15 cellular contexts compared by ENCODE assay signal in genomic region chr5:65059681-65060598, GRCh38.
DNase-seq lines count a peak whose midpoint lies in the region; ATAC-seq, FAIRE-seq and TF ChIP-seq lines count a peak whose summit lies in the region.
"Had no signal": no experiment of that assay in that cellular context is flagged by ENCODE, and none has a peak within 500 bp of the region (broad histone marks: within the 10 kb centered on the region; RNA-seq: fewer than 3 reads in every experiment).

No MANE protein-coding gene starts in this region.

- H3K4me2 ChIP-seq in SK-N-SH (no peak overlapping the region), smooth muscle cell (peak overlapping the region; percentile 30)

- no peak overlapping the region for H3K4me3 ChIP-seq in SK-N-SH (ENCODE audit: low read depth in 2 of 2, low read length in 1 of 2)
- no peak overlapping the region for H3K4me3 ChIP-seq in smooth muscle cell
- H3K4me3 ChIP-seq in small intestine (ENCODE audit: low read depth in 1 of 2, low read length in 2 of 2): no peak overlapping the region
- H3K4me3 ChIP-seq: gastroesophageal sphincter had no signal

- DNase-seq in SK-N-SH (no peak), dermis blood vessel endothelial cell (peak; percentile 78), smooth muscle cell (lab: John Stamatoyannopoulos, UW; ENCODE audit: unreplicated experiment) (no peak), small intestine (no peak)
- DNase-seq: activated T-cell treated with anti-CD3 and anti-CD28 coated beads, Interleukin-2, amount 50 U/mL, for 48 hours; central memory CD4-positive, alpha-beta T cell; left ventricle myocardium superior; stimulated activated CD4-positive, alpha-beta T cell treated with anti-CD3 and anti-CD28 coated beads, Interleukin-4, amount 100 ng/mL, for 4 hours had no signal

- no peaks in the 10 kb centered on the region for H3K36me3 ChIP-seq in SK-N-SH (replicated peaks in 1 of 2; ENCODE audit: control insufficient read depth in 1 of 2, insufficient read depth in 2 of 2, low read length in 1 of 2)
- no peaks in the 10 kb centered on the region for H3K36me3 ChIP-seq in smooth muscle cell (ENCODE audit: low read depth)
- H3K36me3 ChIP-seq in small intestine (ENCODE audit: control insufficient read depth in 2 of 2, insufficient read depth in 2 of 2, low read length in 2 of 2): no peaks in the 10 kb centered on the region
- H3K36me3 ChIP-seq: gastroesophageal sphincter had no signal

- peaks cover 18 to 21% of the 10 kb centered on the region in 2 experiments; a peak in 2 of 4 replicates for H3K4me1 ChIP-seq in SK-N-SH (ENCODE audit: control insufficient read depth in 1 of 2, insufficient read depth in 2 of 2, low read depth in 1 of 2, low read length in 1 of 2)
- peaks cover 13% of the 10 kb centered on the region for H3K4me1 ChIP-seq in smooth muscle cell (ENCODE audit: low read depth)
- no peaks in the 10 kb centered on the region for H3K4me1 ChIP-seq in small intestine (ENCODE audit: control insufficient read depth in 2 of 2, insufficient read depth in 1 of 2, low read depth in 1 of 2, low read length in 1 of 2)

- no peak for TF ChIP-seq RAD21 in SK-N-SH (IDR thresholded peaks at IDR 0.05; ENCODE audit: low read length)

- TF ChIP-seq CTCF in SK-N-SH (IDR thresholded peaks at IDR 0.05) (no peak), smooth muscle cell (IDR thresholded peaks at IDR 0.05; ENCODE audit: borderline replicate concordance, insufficient read depth, poor library complexity, severe bottlenecking) (no peak)

- CTCF ChIA-PET in SK-N-SH (lab: Yijun Ruan, JAX): interaction anchor here (0.5 kb wide), 1 partner anchor 443 kb away, joined by 4 read pairs; no protein-coding TSS in a partner anchor

- no peak for FAIRE-seq in small intestine (lab: Jason Lieb, UNC)
- FAIRE-seq: G401.6 had no signal

- H3K79me2 ChIP-seq in SK-N-SH (ENCODE audit: insufficient read depth) (no peaks in the 10 kb centered on the region), smooth muscle cell (ENCODE audit: low read depth) (no peaks in the 10 kb centered on the region)

- POLR2A ChIA-PET in SK-N-SH (lab: Yijun Ruan, JAX): no interaction called here

- H3K27me3 ChIP-seq in SK-N-SH (ENCODE audit: insufficient read depth) (no peaks in the 10 kb centered on the region), smooth muscle cell (ENCODE audit: low read depth) (no peaks in the 10 kb centered on the region), small intestine (ENCODE audit: control insufficient read depth in 2 of 2, insufficient read depth in 2 of 2, low read length in 2 of 2) (no peaks in the 10 kb centered on the region)
- H3K27me3 ChIP-seq: gastroesophageal sphincter had no signal

- peaks cover 7% of the 10 kb centered on the region for H3K9me3 ChIP-seq in SK-N-SH
- H3K9me3 ChIP-seq in smooth muscle cell (replicated peaks; ENCODE audit: low read depth): no peaks in the 10 kb centered on the region
- no peaks in the 10 kb centered on the region for H3K9me3 ChIP-seq in small intestine (ENCODE audit: control insufficient read depth, low read depth)
- H3K9me3 ChIP-seq: gastroesophageal sphincter had no signal

- TF ChIP-seq EP300 in SK-N-SH (IDR thresholded peaks at IDR 0.05; ENCODE audit: borderline replicate concordance in 1 of 2, low read depth in 1 of 2, low read length in 1 of 2): no peak

- no peaks in the 10 kb centered on the region for H3K9me2 ChIP-seq in SK-N-SH

- ATAC-seq in SK-N-SH treated with all-trans-retinoic acid at 6 μM for 48 hours (no peak), HG02884 (IDR thresholded peaks at IDR 0.05; ENCODE audit: unreplicated experiment) (peak; percentile 29), HG03565 (IDR thresholded peaks at IDR 0.05; ENCODE audit: unreplicated experiment) (no peak), GM21528 (IDR thresholded peaks at IDR 0.05; ENCODE audit: low FRiP score, unreplicated experiment) (no peak)
- ATAC-seq: gastroesophageal sphincter, left ventricle myocardium superior, Panc1 had no signal

- 95% methylated on average over 6 of the region's 6 CpGs for WGBS in SK-N-SH (ENCODE audit: low lambda C conversion rate)
- 58% methylated on average over 6 of the region's 6 CpGs for WGBS in smooth muscle cell (ENCODE audit: low lambda C conversion rate)
- WGBS in small intestine, 3 donors: 88 to 92% (median 92%) methylated on average over 6 of the region's 6 CpGs

- H4K20me1 ChIP-seq in SK-N-SH (ENCODE audit: insufficient read depth): no peaks in the 10 kb centered on the region
- no peaks in the 10 kb centered on the region for H4K20me1 ChIP-seq in smooth muscle cell (ENCODE audit: low read depth)

- H3K27ac ChIP-seq in SK-N-SH (ENCODE audit: low read depth in 2 of 2, low read length in 1 of 2) (peak overlapping the region in 1 of 2 experiments; percentile 38; a peak in 1 of 4 replicates), smooth muscle cell (ENCODE audit: low read depth) (peak overlapping the region; percentile 94), small intestine (ENCODE audit: low read depth in 1 of 2, low read length in 1 of 2) (no peak overlapping the region)

- peaks cover 11% of the 10 kb centered on the region for H3F3A ChIP-seq in SK-N-SH (replicated peaks; ENCODE audit: insufficient read depth)
- peaks cover 14% of the 10 kb centered on the region for H3F3A ChIP-seq in smooth muscle cell (ENCODE audit: low read depth)

- H3K9ac ChIP-seq in SK-N-SH (0 out of 2 replicates have a peak overlapping the region, but pooled peaks have one; percentile 4), smooth muscle cell (ENCODE audit: low read depth) (no peak overlapping the region)

- H2AFZ ChIP-seq in SK-N-SH (ENCODE audit: low read depth) (peak overlapping the region; percentile 75; the same call in 1 of the 2 replicates), smooth muscle cell (ENCODE audit: low read depth) (peak overlapping the region; percentile 84)

TF ChIP-seq in SK-N-SH, 30 proteins besides CTCF, POLR2A, EP300 and RAD21 (continues in another document):
- TF ChIP-seq SMC3 (IDR thresholded peaks at IDR 0.05; ENCODE audit: low read depth, low read length) (no peak), MAX (IDR thresholded peaks at IDR 0.05; ENCODE audit: low read depth) (no peak), RXRA (IDR thresholded peaks at IDR 0.05; ENCODE audit: borderline replicate concordance, low read depth) (no peak), JUND (IDR thresholded peaks at IDR 0.05) (no peak), ZBTB33 (IDR thresholded peaks at IDR 0.05; ENCODE audit: borderline replicate concordance, low read depth) (no peak), TCF12 (IDR thresholded peaks at IDR 0.05) (no peak), TAF1 (IDR thresholded peaks at IDR 0.05; ENCODE audit: borderline replicate concordance, low read depth, low read length) (no peak), ELF1 (IDR thresholded peaks at IDR 0.05) (no peak), MEF2A (IDR thresholded peaks at IDR 0.05; ENCODE audit: borderline replicate concordance, low read depth) (no peak), CHD2 (IDR thresholded peaks at IDR 0.05; ENCODE audit: low read length, partially characterized antibody) (no peak)

TF ChIP-seq in SK-N-SH treated with all-trans-retinoic acid at 6 μM for 48 hours, 23 proteins besides CTCF, POLR2A, EP300 and RAD21:
- TF ChIP-seq ISL1 (CRISPR knock-in tag; IDR thresholded peaks at IDR 0.05): no peak
- no peak for TF ChIP-seq ARNTL (CRISPR knock-in tag; IDR thresholded peaks at IDR 0.05; ENCODE audit: borderline replicate concordance, low read depth)
- TF ChIP-seq POU6F1 (CRISPR knock-in tag; IDR thresholded peaks at IDR 0.05; ENCODE audit: borderline replicate concordance, low read depth): no peak
- TF ChIP-seq ESRRG (CRISPR knock-in tag; IDR thresholded peaks at IDR 0.05): no peak
- no peak for TF ChIP-seq PPARA (CRISPR knock-in tag; IDR thresholded peaks at IDR 0.05; ENCODE audit: borderline replicate concordance)
- no peak for TF ChIP-seq ZNF565 (CRISPR knock-in tag; conservative IDR thresholded peaks at IDR 0.05; ENCODE audit: low read depth)
